In genomic region chr2:150887926-150888325, GRCh38 we compare ENCODE assay signal across 29 cellular contexts.
"Had no signal": no experiment of that assay in that cellular context is flagged by ENCODE, and none has a peak within 500 bp of the region (broad histone marks: within the 10 kb centered on the region; RNA-seq: fewer than 3 reads in every experiment).

No MANE protein-coding gene starts in this region.

- H3K4me1 ChIP-seq: gastroesophageal sphincter, heart right ventricle had no signal

- H2AFZ ChIP-seq: hepatocyte had no signal

- ATAC-seq: activated T-cell treated with anti-CD3 and anti-CD28 coated beads, Interleukin-2, amount 50 U/mL, for 4 hours; activated T-helper 17 cell treated with anti-CD3 and anti-CD28 coated beads, Interleukin-2, amount 50 U/mL, for 72 hours; gastroesophageal sphincter; heart right ventricle; T-helper 17 cell; WTC11 had no signal

- H3K4me2 ChIP-seq: hepatocyte had no signal

- H3K36me3 ChIP-seq: brain microvascular endothelial cell, gastroesophageal sphincter, heart right ventricle had no signal

- FAIRE-seq: colon had no signal

- H3K27me3 ChIP-seq: brain microvascular endothelial cell, gastroesophageal sphincter, heart right ventricle, hepatocyte had no signal

- H3K27ac ChIP-seq: brain microvascular endothelial cell, epithelial cell of prostate, gastroesophageal sphincter, heart right ventricle, hepatocyte, VCaP had no signal

- H3K4me3 ChIP-seq: gastroesophageal sphincter, heart right ventricle, hepatocyte had no signal

- DNase-seq: activated CD4-positive, alpha-beta memory T cell treated with anti-CD3 and anti-CD28 coated beads, Interleukin-2, amount 10 ng/mL, durations not matched to agents 7 days and 5 days; activated CD4-positive, alpha-beta T cell treated with anti-CD3 and anti-CD28 coated beads for 1 hour; activated CD4-positive, alpha-beta T cell treated with anti-CD3 and anti-CD28 coated beads for 4 hours; activated CD4-positive, alpha-beta T cell treated with anti-CD3 and anti-CD28 coated beads, Interleukin-2, amount 10 ng/mL, durations not matched to agents 7 days and 5 days; activated CD4-positive, alpha-beta T cell treated with anti-CD3 and anti-CD28 coated beads, Interleukin-2, amount 50 U/mL, for 4 hours; activated CD8-positive, alpha-beta memory T cell treated with anti-CD3 and anti-CD28 coated beads, Interleukin-2, amount 50 U/mL, for 48 hours; activated effector memory CD4-positive, alpha-beta T cell treated with Interleukin-2 at 50 U/mL for 16 hours; activated gamma-delta T cell treated with Interleukin-2 at 50 U/mL for 16 hours; activated naive CD4-positive, alpha-beta T cell treated with anti-CD3 and anti-CD28 coated beads, Interleukin-2, amount 50 U/mL, for 16 hours; activated naive CD4-positive, alpha-beta T cell treated with Interleukin-2 at 50 U/mL for 16 hours; activated T-cell treated with anti-CD3 and anti-CD28 coated beads for 4 hours; activated T-cell treated with anti-CD3 and anti-CD28 coated beads, Interleukin-2, amount 50 U/mL, for 4 hours; amniotic stem cell; anterior cingulate cortex; caudate nucleus; effector memory CD4-positive, alpha-beta T cell; endodermal cell; foreskin melanocyte; heart right ventricle; T-helper 1 cell; T-helper 17 cell had no signal

- H3K79me2 ChIP-seq: hepatocyte had no signal

- H3K9me3 ChIP-seq: gastroesophageal sphincter had no signal
